Comparison of ENCODE assay signal across 8 cellular contexts in genomic region chr16:57462209-57462977, GRCh38. TPM values are rescaled to one million over a fixed set of nuclear protein-coding genes. Genes with fewer than 3 reads are reported as not detected.
DNase-seq lines count a peak whose midpoint lies in the region; ATAC-seq and TF ChIP-seq lines count a peak whose summit lies in the region.

POLR2C (plus strand) TSS chr16:57462679; CDS start chr16:57462725, 46 bp downstream.

- ATAC-seq in GM18873 (IDR thresholded peaks at IDR 0.05; ENCODE audit: low FRiP score, unreplicated experiment) (peak; percentile 84), HG03139 (IDR thresholded peaks at IDR 0.05; ENCODE audit: unreplicated experiment) (peak; percentile 92)

- DNase-seq in AG09319 (ENCODE audit: extremely low read depth, low read depth) = peak; percentile 47
- peak; percentile 34 to 83 for DNase-seq in NCI-H446 (lab: John Stamatoyannopoulos, UW)
- DNase-seq in activated CD4-positive, alpha-beta T cell treated with anti-CD3 and anti-CD28 coated beads for 1 hour = peak; percentile 89
- DNase-seq in cerebellum (ENCODE audit: low spot score) = peak; percentile 88
- peak; percentile 87 for DNase-seq in kidney tubule cell (ENCODE audit: low spot score)
- peak; percentile 87 to 96 (median 89) for DNase-seq in stimulated activated CD4-positive, alpha-beta T cell treated with anti-CD3 and anti-CD28 coated beads, Interleukin-1b, Interleukin-23, amount 100 ng/mL, for 24 hours (ENCODE audit: low read depth in 4 of 4, low spot score in 1 of 4)

- peak; percentile 98 for TF ChIP-seq CTCF in AG09319 (IDR thresholded peaks at IDR 0.05; ENCODE audit: low read depth, low read length)

RNA-seq across cellular contexts. Expression of gene POLR2C, which starts in this region (rescaled TPM):
- total RNA-seq in cerebellum = 52.8 TPM

Comparison
In these comparisons a context has a peak if more than half of its experiments do, and no peak if none do; other contexts are left out.
1. Peak in every context shown above with its lines: DNase-seq and ATAC-seq.